Comparison of ENCODE assay signal across 8 cellular contexts in the genomic region with DNA sequence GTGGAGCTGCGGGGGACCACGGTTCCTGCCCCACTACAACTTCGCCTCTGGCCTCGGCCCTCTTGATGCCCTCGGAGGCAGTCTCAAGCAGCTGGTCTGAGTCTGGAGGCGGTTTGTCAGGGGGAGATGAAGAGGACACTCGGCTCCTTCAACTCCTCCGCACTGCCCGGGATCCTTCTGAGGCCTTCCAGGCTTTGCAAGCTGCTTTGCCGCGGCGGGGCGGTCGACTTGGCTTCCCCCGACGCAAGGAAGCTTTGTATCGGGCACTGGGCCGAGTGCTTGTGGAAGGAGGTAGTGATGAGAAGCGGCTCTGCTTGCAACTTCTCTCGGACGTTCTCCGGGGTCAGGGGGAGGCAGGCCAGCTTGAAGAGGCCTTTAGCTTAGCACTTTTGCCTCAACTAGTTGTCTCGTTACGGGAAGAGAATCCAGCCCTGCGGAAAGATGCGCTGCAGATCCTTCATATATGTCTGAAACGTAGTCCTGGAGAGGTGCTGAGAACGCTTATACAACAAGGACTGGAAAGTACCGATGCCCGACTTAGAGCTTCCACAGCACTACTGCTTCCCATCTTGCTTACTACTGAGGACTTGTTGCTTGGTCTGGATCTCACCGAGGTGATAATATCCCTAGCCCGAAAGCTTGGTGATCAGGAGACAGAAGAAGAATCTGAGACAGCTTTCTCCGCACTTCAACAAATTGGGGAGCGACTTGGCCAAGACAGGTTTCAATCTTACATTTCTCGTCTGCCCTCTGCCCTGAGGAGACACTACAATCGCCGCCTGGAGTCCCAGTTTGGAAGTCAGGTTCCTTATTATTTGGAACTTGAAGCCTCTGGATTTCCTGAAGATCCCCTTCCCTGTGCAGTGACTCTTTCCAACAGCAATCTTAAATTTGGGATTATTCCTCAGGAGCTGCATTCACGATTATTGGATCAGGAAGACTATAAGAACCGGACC. TPM values are rescaled to one million over a fixed set of nuclear protein-coding genes. Genes with fewer than 3 reads are reported as not detected.
DNase-seq lines count a peak whose midpoint lies in the region; ATAC-seq, FAIRE-seq and TF ChIP-seq lines count a peak whose summit lies in the region.

No MANE protein-coding gene starts in this region.

- POLR2A ChIA-PET in endothelial cell of umbilical vein (lab: Charles Lee), result interaction anchor here (0.8 kb wide), 1 partner anchor 283 kb away, joined by 3 read pairs; no protein-coding TSS in a partner anchor

- CTCF ChIA-PET in endothelial cell of umbilical vein (lab: Charles Lee), result interaction anchor here (0.7 to 3.5 kb wide), 3 partner anchors 49 to 306 kb away, joined by 3 to 22 read pairs (median 8); a partner anchor contains a TSS

- H3K79me2 ChIP-seq in endothelial cell of umbilical vein (ENCODE audit: control insufficient read depth, insufficient read depth, low read length), result peaks cover 73% of the 10 kb centered on the region

- no peak for TF ChIP-seq CTCF in HFF-Myc (IDR thresholded peaks at IDR 0.05; ENCODE audit: low read depth, low read length, missing control alignments)
- no peak for TF ChIP-seq CTCF in RWPE2 (IDR thresholded peaks at IDR 0.05; ENCODE audit: poor library complexity, severe bottlenecking)
- TF ChIP-seq CTCF in endothelial cell of umbilical vein (IDR thresholded peaks at IDR 0.05; ENCODE audit: extremely low read depth in 1 of 2, insufficient read depth in 1 of 2, low read depth in 1 of 2, low read length in 2 of 2), result no peak
- TF ChIP-seq CTCF in upper lobe of right lung (IDR thresholded peaks at IDR 0.05), result no peak

- peak overlapping the region; percentile 91 for H2AFZ ChIP-seq in endothelial cell of umbilical vein (ENCODE audit: low read depth, low read length)

- dilution Hi-C loops in endothelial cell of umbilical vein (cut with MboI; ENCODE audit: extremely low pct_ligation_motif_present, low sequenced_read_pairs), result no loop called here

- no peaks in the 10 kb centered on the region for H3K9me3 ChIP-seq in RWPE2 (ENCODE audit: severe bottlenecking)
- no peaks in the 10 kb centered on the region for H3K9me3 ChIP-seq in endothelial cell of umbilical vein (replicated peaks; ENCODE audit: control insufficient read depth, insufficient read depth, low read length)
- H3K9me3 ChIP-seq in upper lobe of right lung, result no peaks in the 10 kb centered on the region

- intact Hi-C loops in endothelial cell of umbilical vein (cut with micrococcal nuclease), result loop anchor here (1.0 to 5.0 kb wide), 3 partner anchors 51 to 171 kb away; a partner anchor contains a TSS
- intact Hi-C loops in upper lobe of right lung (cut with DNase I), result no loop called here

- H3K4me3 ChIP-seq in HFF-Myc (replicated peaks; ENCODE audit: low read depth, low read length), result peak overlapping the region; percentile 80
- H3K4me3 ChIP-seq in RWPE2 (ENCODE audit: severe bottlenecking), result peak overlapping the region; percentile 63
- H3K4me3 ChIP-seq in endothelial cell of umbilical vein (replicated peaks in 1 of 3; ENCODE audit: insufficient read depth in 1 of 3, low read depth in 1 of 3, low read length in 3 of 3), result peak overlapping the region; percentile 71 to 83 (median 72)
- H3K4me3 ChIP-seq in upper lobe of right lung, result peak overlapping the region; percentile 79

- no peak for TF ChIP-seq POLR2A in endothelial cell of umbilical vein (IDR thresholded peaks at IDR 0.05; ENCODE audit: low read depth, low read length)

- ATAC-seq in RWPE2 (ENCODE audit: low read depth) (peak; percentile 3), upper lobe of right lung (peak; percentile 4)

- H3K27ac ChIP-seq in RWPE2 (ENCODE audit: poor library complexity, severe bottlenecking) (peak overlapping the region; percentile 62), endothelial cell of umbilical vein (ENCODE audit: insufficient read depth, low read depth, low read length) (peak overlapping the region; percentile 60), upper lobe of right lung (peak overlapping the region; percentile 95)

- H3K4me2 ChIP-seq in endothelial cell of umbilical vein (ENCODE audit: insufficient read depth, low read length), result peak overlapping the region; percentile 90

- TSS peak; percentile 41 for BruUV-seq in endothelial cell of umbilical vein (replicated peaks; lab: Mats Ljungman, UMichigan)

- H4K20me1 ChIP-seq in endothelial cell of umbilical vein (replicated peaks; ENCODE audit: control insufficient read depth, extremely low read depth, insufficient read depth, low read length), result peaks cover 3% of the 10 kb centered on the region

- H3K36me3 ChIP-seq in RWPE2 (ENCODE audit: low read depth) (0 out of 2 replicates have a peak, but pooled peaks cover 7% of the 10 kb centered on the region), endothelial cell of umbilical vein (ENCODE audit: control insufficient read depth in 2 of 2, extremely low read depth in 1 of 2, insufficient read depth in 2 of 2, low read length in 2 of 2) (no peaks in the 10 kb centered on the region), upper lobe of right lung (no peaks in the 10 kb centered on the region)

- DNase-seq in NCI-H82 (lab: John Stamatoyannopoulos, UW) (peak; percentile 66), NCI-H82 treated with DMSO at 0.1 percent for 48 hours (lab: John Stamatoyannopoulos, UW; ENCODE audit: unreplicated experiment) (no peak), HFF-Myc (ENCODE audit: extremely low read depth, low read depth) (no peak), RWPE2 (ENCODE audit: low spot score) (peak; percentile 73), endothelial cell of umbilical vein (ENCODE audit: low read depth, low spot score) (peak; percentile 69), midbrain (lab: John Stamatoyannopoulos, UW) (peak; percentile 65), upper lobe of right lung (peak; percentile 74), SHP77 treated with DMSO at 0.1 percent for 48 hours (lab: John Stamatoyannopoulos, UW) (no peak)

- H3K4me1 ChIP-seq in RWPE2 (ENCODE audit: insufficient read depth, poor library complexity, severe bottlenecking) (peaks cover 17% of the 10 kb centered on the region), endothelial cell of umbilical vein (ENCODE audit: control insufficient read depth, extremely low read depth, insufficient read depth, low read length) (peaks cover 43% of the 10 kb centered on the region), upper lobe of right lung (peaks cover 53% of the 10 kb centered on the region)

- no peak for FAIRE-seq in endothelial cell of umbilical vein (lab: Jason Lieb, UNC)

- no peaks in the 10 kb centered on the region for H3K9me1 ChIP-seq in endothelial cell of umbilical vein (replicated peaks; ENCODE audit: control insufficient read depth, extremely low read depth, insufficient read depth, low read length)

- peak overlapping the region; percentile 84 for H3K9ac ChIP-seq in endothelial cell of umbilical vein (replicated peaks; ENCODE audit: extremely low read depth, insufficient read depth, low read length)

- H3K27me3 ChIP-seq in RWPE2 (ENCODE audit: insufficient read depth, poor library complexity, severe bottlenecking), result no peaks in the 10 kb centered on the region
- H3K27me3 ChIP-seq in endothelial cell of umbilical vein (ENCODE audit: control insufficient read depth in 2 of 2, insufficient read depth in 2 of 2, low read length in 2 of 2), result no peaks in the 10 kb centered on the region
- H3K27me3 ChIP-seq in upper lobe of right lung, result no peaks in the 10 kb centered on the region

TF ChIP-seq in endothelial cell of umbilical vein, 7 proteins besides CTCF, POLR2A, EP300 and RAD21:
- TF ChIP-seq POLR2AphosphoS5 (IDR thresholded peaks at IDR 0.05; ENCODE audit: insufficient read depth, low read depth, low read length) (no peak), JUN (IDR thresholded peaks at IDR 0.05; ENCODE audit: borderline replicate concordance, insufficient read depth, insufficient read length, low read depth) (no peak), FOS (IDR thresholded peaks at IDR 0.05; ENCODE audit: borderline replicate concordance, insufficient read depth, low read length) (no peak), MYC (IDR thresholded peaks at IDR 0.05; ENCODE audit: low read depth, low read length) (no peak), GATA2 (IDR thresholded peaks at IDR 0.05; ENCODE audit: insufficient read depth, insufficient read length, low read depth, low read length) (no peak), EZH2 (IDR thresholded peaks at IDR 0.05; ENCODE audit: borderline replicate concordance, low read depth, low read length, severe bottlenecking) (no peak)
- TF ChIP-seq, protein P1, sequence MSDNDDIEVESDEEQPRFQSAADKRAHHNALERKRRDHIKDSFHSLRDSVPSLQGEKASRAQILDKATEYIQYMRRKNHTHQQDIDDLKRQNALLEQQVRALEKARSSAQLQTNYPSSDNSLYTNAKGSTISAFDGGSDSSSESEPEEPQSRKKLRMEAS (IDR thresholded peaks at IDR 0.05; ENCODE audit: insufficient read depth, insufficient read length), result no peak
TF ChIP-seq in endothelial cell of umbilical vein: peak in this region for 0.

RNA-seq across cellular contexts. Expression of a gene that starts 0.9 kb away (rescaled TPM):
- 13.3 and 13.8 TPM in 2 replicates for total RNA-seq in endothelial cell of umbilical vein
- 3.2 and 4.2 TPM in 2 replicates for polyA plus RNA-seq in endothelial cell of umbilical vein
- polyA plus RNA-seq in endothelial cell of umbilical vein (2011; cell fraction: cytosol; rRNA removed), result 4.6 and 5.0 TPM in 2 replicates
- polyA plus RNA-seq in endothelial cell of umbilical vein (2011; cell fraction: nucleus; rRNA removed), result 13.1 and 16.1 TPM in 2 replicates
- polyA plus RNA-seq in endothelial cell of umbilical vein (2012), result 6.4 and 9.2 TPM in 2 replicates
- polyA minus RNA-seq in endothelial cell of umbilical vein, result 19.7 and 26.3 TPM in 2 replicates
- polyA minus RNA-seq in endothelial cell of umbilical vein (2011; cell fraction: cytosol; rRNA and poly(A)+ RNA removed), result 7.0 TPM
- 37.8 and 54.0 TPM in 2 replicates for polyA minus RNA-seq in endothelial cell of umbilical vein (2011; cell fraction: nucleus; rRNA and poly(A)+ RNA removed)
- 12.6 TPM for total RNA-seq in upper lobe of right lung

RNA-seq across cellular contexts. Expression of a gene that starts 1.1 kb away (rescaled TPM):
- total RNA-seq in endothelial cell of umbilical vein, result 7.3 and 8.4 TPM in 2 replicates
- 2.9 and 3.3 TPM in 2 replicates for polyA plus RNA-seq in endothelial cell of umbilical vein
- 2.2 and 2.3 TPM in 2 replicates for polyA plus RNA-seq in endothelial cell of umbilical vein (2011; cell fraction: cytosol; rRNA removed)
- 4.2 and 5.8 TPM in 2 replicates for polyA plus RNA-seq in endothelial cell of umbilical vein (2011; cell fraction: nucleus; rRNA removed)
- polyA plus RNA-seq in endothelial cell of umbilical vein (2012), result 4.3 and 4.7 TPM in 2 replicates
- 17.2 and 18.1 TPM in 2 replicates for polyA minus RNA-seq in endothelial cell of umbilical vein
- 3.2 TPM for polyA minus RNA-seq in endothelial cell of umbilical vein (2011; cell fraction: cytosol; rRNA and poly(A)+ RNA removed)
- polyA minus RNA-seq in endothelial cell of umbilical vein (2011; cell fraction: nucleus; rRNA and poly(A)+ RNA removed), result 19.5 and 19.7 TPM in 2 replicates
- 12.4 TPM for total RNA-seq in upper lobe of right lung

Comparison
In these comparisons a context has a peak if more than half of its experiments do, and no peak if none do; other contexts are left out.
1. DNase-seq: peak in NCI-H82 (single experiment), RWPE2 (single experiment), endothelial cell of umbilical vein (single experiment), midbrain (single experiment) and upper lobe of right lung (single experiment); none in NCI-H82 treated with DMSO at 0.1 percent for 48 hours (single experiment), HFF-Myc (single experiment) and SHP77 treated with DMSO at 0.1 percent for 48 hours (single experiment).
2. Peak in every context shown above with its lines, with median percentiles within 50 percentile points of each other: H3K4me3 ChIP-seq and H3K27ac ChIP-seq.